16 cellular contexts compared by ENCODE assay signal in genomic region chr7:47502240-47502877, GRCh38.
DNase-seq lines count a peak whose midpoint lies in the region; ATAC-seq and TF ChIP-seq lines count a peak whose summit lies in the region.
"Had no signal": no experiment of that assay in that cellular context is flagged by ENCODE, and none has a peak within 500 bp of the region (broad histone marks: within the 10 kb centered on the region; RNA-seq: fewer than 3 reads in every experiment).

No MANE protein-coding gene starts in this region.

- POLR2A ChIA-PET in naive thymus-derived CD4-positive, alpha-beta T cell (lab: Charles Lee) = no interaction called here

- peak overlapping the region in 3 of 5 donors; percentile 20 to 35 (median 29) for H3K27ac ChIP-seq in stomach
- H3K27ac ChIP-seq in naive thymus-derived CD4-positive, alpha-beta T cell (ENCODE audit: low read depth, low read length) = no peak overlapping the region
- H3K27ac ChIP-seq: foreskin keratinocyte had no signal

- no peaks in the 10 kb centered on the region for H3K36me3 Mint-ChIP-seq in naive thymus-derived CD4-positive, alpha-beta T cell
- H3K36me3 Mint-ChIP-seq: CD8-positive, alpha-beta memory T cell; stimulated activated naive B cell treated with anti-CD40 and anti-IgM and Interleukin-4, amounts not matched to agents 10 μg/mL and 1 μg/mL and 100 μg/mL, for 72 hours had no signal

- 65 to 87% (median 72%) methylated on average over 10 to 12 of the region's 12 CpGs for WGBS in stomach, 5 donors

- no peak for TF ChIP-seq CTCF in stomach (IDR thresholded peaks at IDR 0.05)

- intact Hi-C loops in stomach (cut with DNase I; ENCODE audit: low total_unique reads) = no loop called here
- intact Hi-C loops in naive thymus-derived CD4-positive, alpha-beta T cell (cut with micrococcal nuclease) = no loop called here

- no peak for TF ChIP-seq POLR2A in stomach (IDR thresholded peaks at IDR 0.05)

- no peak overlapping the region for H3K4me3 ChIP-seq in stomach
- no peak overlapping the region for H3K4me3 ChIP-seq in naive thymus-derived CD4-positive, alpha-beta T cell (ENCODE audit: low read length)
- H3K4me3 ChIP-seq: PC-9 had no signal

- no peaks in the 10 kb centered on the region for H3K27me3 ChIP-seq in stomach
- H3K27me3 ChIP-seq in naive thymus-derived CD4-positive, alpha-beta T cell (ENCODE audit: control insufficient read depth in 2 of 2, insufficient read depth in 2 of 2, low read length in 2 of 2) = no peaks in the 10 kb centered on the region
- H3K27me3 ChIP-seq: foreskin keratinocyte had no signal

- no peak overlapping the region for H3K27ac Mint-ChIP-seq in naive thymus-derived CD4-positive, alpha-beta T cell
- H3K27ac Mint-ChIP-seq: activated CD4-positive, alpha-beta T cell treated with anti-CD3 and anti-CD28 coated beads, Interleukin-2, amount 10 ng/mL, durations not matched to agents 7 days and 5 days; activated T-cell treated with anti-CD3 and anti-CD28 coated beads, Interleukin-2, amount 50 U/mL, for 72 hours; CD8-positive, alpha-beta memory T cell; effector memory CD8-positive, alpha-beta T cell; stimulated activated naive B cell treated with anti-CD40 and anti-IgM and Interleukin-4, amounts not matched to agents 10 μg/mL and 1 μg/mL and 100 μg/mL, for 72 hours had no signal

- peaks cover 0 to 6% (median 0%) of the 10 kb centered on the region in 7 donors for H3K4me1 Mint-ChIP-seq in naive thymus-derived CD4-positive, alpha-beta T cell
- H3K4me1 Mint-ChIP-seq: activated CD4-positive, alpha-beta T cell treated with anti-CD3 and anti-CD28 coated beads, Interleukin-2, amount 10 ng/mL, durations not matched to agents 7 days and 5 days; CD8-positive, alpha-beta memory T cell had no signal

- no peak for TF ChIP-seq EP300 in stomach (IDR thresholded peaks at IDR 0.05)

- H3K9me3 ChIP-seq in stomach = no peaks in the 10 kb centered on the region
- H3K9me3 ChIP-seq in naive thymus-derived CD4-positive, alpha-beta T cell (ENCODE audit: control insufficient read depth in 2 of 3, low read length in 3 of 3) = no peaks in the 10 kb centered on the region

- H3K9me3 Mint-ChIP-seq in naive thymus-derived CD4-positive, alpha-beta T cell = no peaks in the 10 kb centered on the region
- H3K9me3 Mint-ChIP-seq: activated CD4-positive, alpha-beta T cell treated with anti-CD3 and anti-CD28 coated beads, Interleukin-2, amount 10 ng/mL, durations not matched to agents 7 days and 5 days; activated T-cell treated with anti-CD3 and anti-CD28 coated beads, Interleukin-2, amount 50 U/mL, for 72 hours; stimulated activated naive B cell treated with anti-CD40 and anti-IgM and Interleukin-4, amounts not matched to agents 10 μg/mL and 1 μg/mL and 100 μg/mL, for 72 hours had no signal

- CTCF ChIA-PET in naive thymus-derived CD4-positive, alpha-beta T cell (lab: Charles Lee) = no interaction called here

- ATAC-seq in SK-N-SH treated with all-trans-retinoic acid at 6 μM for 48 hours = peak; percentile 26
- ATAC-seq in HG03039 (IDR thresholded peaks at IDR 0.05; ENCODE audit: unreplicated experiment) = no peak
- no peak for ATAC-seq in naive thymus-derived CD4-positive, alpha-beta T cell
- ATAC-seq: activated T-cell treated with anti-CD3 and anti-CD28 coated beads, Interleukin-2, amount 50 U/mL, for 72 hours; effector memory CD8-positive, alpha-beta T cell; foreskin keratinocyte; stimulated activated naive B cell treated with anti-CD40 and anti-IgM and Interleukin-4, amounts not matched to agents 10 μg/mL and 1 μg/mL and 100 μg/mL, for 72 hours had no signal

- DNase-seq in G401 (ENCODE audit: low spot score) = peak; percentile 42
- DNase-seq in left kidney (ENCODE audit: low read depth, low spot score) = peak; percentile 34
- no peak for DNase-seq in stomach
- no peak for DNase-seq in NOMO-1 treated with DMSO at 0.1 percent for 48 hours (lab: John Stamatoyannopoulos, UW; ENCODE audit: unreplicated experiment)
- no peak for DNase-seq in naive thymus-derived CD4-positive, alpha-beta T cell
- DNase-seq: activated CD4-positive, alpha-beta T cell treated with anti-CD3 and anti-CD28 coated beads, Interleukin-2, amount 10 ng/mL, durations not matched to agents 7 days and 5 days; activated T-cell treated with anti-CD3 and anti-CD28 coated beads, Interleukin-2, amount 50 U/mL, for 72 hours; CD8-positive, alpha-beta memory T cell; effector memory CD8-positive, alpha-beta T cell; foreskin keratinocyte; MM.1S; PC-9; stimulated activated CD4-positive, alpha-beta T cell treated with anti-CD3 and anti-CD28 coated beads, Interleukin-4, amount 100 ng/mL, for 4 hours; stimulated activated naive B cell treated with anti-CD40 and anti-IgM and Interleukin-4, amounts not matched to agents 10 μg/mL and 1 μg/mL and 100 μg/mL, for 72 hours had no signal

- in situ Hi-C loops in G401 (cut with HindIII; ENCODE audit: low sequenced_read_pairs) = no loop called here

- H3K27me3 Mint-ChIP-seq in naive thymus-derived CD4-positive, alpha-beta T cell = no peaks in the 10 kb centered on the region
- H3K27me3 Mint-ChIP-seq: activated CD4-positive, alpha-beta T cell treated with anti-CD3 and anti-CD28 coated beads, Interleukin-2, amount 10 ng/mL, durations not matched to agents 7 days and 5 days; CD8-positive, alpha-beta memory T cell; stimulated activated naive B cell treated with anti-CD40 and anti-IgM and Interleukin-4, amounts not matched to agents 10 μg/mL and 1 μg/mL and 100 μg/mL, for 72 hours had no signal

- no peak overlapping the region for H3K4me3 Mint-ChIP-seq in naive thymus-derived CD4-positive, alpha-beta T cell
- H3K4me3 Mint-ChIP-seq: activated CD4-positive, alpha-beta T cell treated with anti-CD3 and anti-CD28 coated beads, Interleukin-2, amount 10 ng/mL, durations not matched to agents 7 days and 5 days; activated T-cell treated with anti-CD3 and anti-CD28 coated beads, Interleukin-2, amount 50 U/mL, for 72 hours; CD8-positive, alpha-beta memory T cell; effector memory CD8-positive, alpha-beta T cell; stimulated activated naive B cell treated with anti-CD40 and anti-IgM and Interleukin-4, amounts not matched to agents 10 μg/mL and 1 μg/mL and 100 μg/mL, for 72 hours had no signal

- H3K4me1 ChIP-seq in stomach = peaks cover 27 to 82% (median 58%) of the 10 kb centered on the region in 4 donors
- no peaks in the 10 kb centered on the region for H3K4me1 ChIP-seq in naive thymus-derived CD4-positive, alpha-beta T cell (ENCODE audit: control insufficient read depth in 2 of 2, insufficient read depth in 2 of 2, low read length in 2 of 2)
- H3K4me1 ChIP-seq: foreskin keratinocyte had no signal

- H3K36me3 ChIP-seq in stomach = peaks cover 4 to 10% (median 9%) of the 10 kb centered on the region in 4 donors
- H3K36me3 ChIP-seq in naive thymus-derived CD4-positive, alpha-beta T cell (ENCODE audit: control insufficient read depth in 2 of 3, insufficient read depth in 3 of 3, low read length in 3 of 3) = no peaks in the 10 kb centered on the region

TF ChIP-seq in SK-N-SH treated with all-trans-retinoic acid at 6 μM for 48 hours, 23 proteins besides CTCF, POLR2A, EP300 and RAD21:
- TF ChIP-seq OSR1 (CRISPR knock-in tag; IDR thresholded peaks at IDR 0.05) (no peak), CREB5 (CRISPR knock-in tag; IDR thresholded peaks at IDR 0.05; ENCODE audit: low read depth) (no peak), ESRRG (CRISPR knock-in tag; IDR thresholded peaks at IDR 0.05) (no peak), CSDC2 (CRISPR knock-in tag; IDR thresholded peaks at IDR 0.05) (no peak), ARNTL (CRISPR knock-in tag; IDR thresholded peaks at IDR 0.05; ENCODE audit: borderline replicate concordance, low read depth) (no peak), GLIS3 (CRISPR knock-in tag; IDR thresholded peaks at IDR 0.05) (no peak), TOX (CRISPR knock-in tag; IDR thresholded peaks at IDR 0.05; ENCODE audit: borderline replicate concordance) (no peak), ZNF565 (CRISPR knock-in tag; conservative IDR thresholded peaks at IDR 0.05; ENCODE audit: low read depth) (no peak), TCF4 (CRISPR knock-in tag; IDR thresholded peaks at IDR 0.05; ENCODE audit: borderline replicate concordance) (no peak), PPARA (CRISPR knock-in tag; IDR thresholded peaks at IDR 0.05; ENCODE audit: borderline replicate concordance) (no peak), BACH2 (CRISPR knock-in tag; IDR thresholded peaks at IDR 0.05; ENCODE audit: borderline replicate concordance) (no peak), ZC3H10 (CRISPR knock-in tag; IDR thresholded peaks at IDR 0.05) (no peak), ZFP30 (CRISPR knock-in tag; IDR thresholded peaks at IDR 0.05) (no peak), ZNF8 (CRISPR knock-in tag; IDR thresholded peaks at IDR 0.05) (no peak), POU6F1 (CRISPR knock-in tag; IDR thresholded peaks at IDR 0.05; ENCODE audit: borderline replicate concordance, low read depth) (no peak)

Comparison
In these comparisons a context has a peak if more than half of its experiments do, and no peak if none do; other contexts are left out.
1. DNase-seq: peak in G401 (single experiment) and left kidney (single experiment); none in stomach (single experiment), NOMO-1 treated with DMSO at 0.1 percent for 48 hours (single experiment) and naive thymus-derived CD4-positive, alpha-beta T cell (0 of 9).